8 cellular contexts compared by ENCODE assay signal in genomic region chr2:133566967-133567645, GRCh38. TPM values are rescaled to one million over a fixed set of nuclear protein-coding genes. Genes with fewer than 3 reads are reported as not detected.
DNase-seq lines count a peak whose midpoint lies in the region; ATAC-seq and TF ChIP-seq lines count a peak whose summit lies in the region.

No MANE protein-coding gene starts in this region.

- peak overlapping the region; percentile 56 to 78 for H3K27ac ChIP-seq in right atrium auricular region

- H3K27me3 ChIP-seq in right atrium auricular region, result no peaks in the 10 kb centered on the region

- no peak for ATAC-seq in GM18858 (IDR thresholded peaks at IDR 0.05; ENCODE audit: unreplicated experiment)

- peaks cover 0 to 22% of the 10 kb centered on the region in 2 donors for H3K4me1 ChIP-seq in right atrium auricular region

- no peaks in the 10 kb centered on the region for H3K9me3 ChIP-seq in right atrium auricular region

- H3K36me3 ChIP-seq in right atrium auricular region, result no peaks in the 10 kb centered on the region

- in situ Hi-C loops in G401 (cut with HindIII; ENCODE audit: low sequenced_read_pairs), result no loop called here

- TF ChIP-seq CTCF in right atrium auricular region (IDR thresholded peaks at IDR 0.05), result no peak

- DNase-seq in EL (peak; percentile 55), astrocyte of the hippocampus (ENCODE audit: low read depth, low spot score) (peak; percentile 85), right atrium auricular region (ENCODE audit: low spot score) (peak; percentile 75), renal cortical epithelial cell (ENCODE audit: low read depth) (peak; percentile 85), G401 (ENCODE audit: low spot score) (no peak), HT-29 (ENCODE audit: low spot score) (no peak)
- DNase-seq in activated CD8-positive, alpha-beta memory T cell treated with anti-CD3 and anti-CD28 coated beads, Interleukin-2, amount 50 U/mL, for 48 hours, result no peak

- peak overlapping the region; percentile 20 to 33 for H3K4me3 ChIP-seq in right atrium auricular region

RNA-seq across cellular contexts. Expression of gene NCKAP5, which starts 1.2 kb away (rescaled TPM):
- total RNA-seq in right atrium auricular region, result 1 to 10 TPM; 3.6 to 5.4 TPM
- 0.55 and 0.69 TPM in 2 replicates for total RNA-seq in renal cortical epithelial cell
- total RNA-seq in G401 (2014; rRNA removed; shearing (Covaris generic)), result not detected in 2 replicates
- total RNA-seq in HT-29 (2014; rRNA removed; shearing (Covaris generic)), result 0.03 TPM in 1 of 2 replicates, not detected in the other

Comparison
In these comparisons a context has a peak if more than half of its experiments do, and no peak if none do; other contexts are left out.
1. DNase-seq: peak in EL (single experiment), astrocyte of the hippocampus (single experiment), right atrium auricular region (single experiment) and renal cortical epithelial cell (single experiment); none in G401 (single experiment), HT-29 (single experiment) and activated CD8-positive, alpha-beta memory T cell treated with anti-CD3 and anti-CD28 coated beads, Interleukin-2, amount 50 U/mL, for 48 hours (single experiment).